Comparison of ENCODE assay signal across 9 cellular contexts in the genomic region with DNA sequence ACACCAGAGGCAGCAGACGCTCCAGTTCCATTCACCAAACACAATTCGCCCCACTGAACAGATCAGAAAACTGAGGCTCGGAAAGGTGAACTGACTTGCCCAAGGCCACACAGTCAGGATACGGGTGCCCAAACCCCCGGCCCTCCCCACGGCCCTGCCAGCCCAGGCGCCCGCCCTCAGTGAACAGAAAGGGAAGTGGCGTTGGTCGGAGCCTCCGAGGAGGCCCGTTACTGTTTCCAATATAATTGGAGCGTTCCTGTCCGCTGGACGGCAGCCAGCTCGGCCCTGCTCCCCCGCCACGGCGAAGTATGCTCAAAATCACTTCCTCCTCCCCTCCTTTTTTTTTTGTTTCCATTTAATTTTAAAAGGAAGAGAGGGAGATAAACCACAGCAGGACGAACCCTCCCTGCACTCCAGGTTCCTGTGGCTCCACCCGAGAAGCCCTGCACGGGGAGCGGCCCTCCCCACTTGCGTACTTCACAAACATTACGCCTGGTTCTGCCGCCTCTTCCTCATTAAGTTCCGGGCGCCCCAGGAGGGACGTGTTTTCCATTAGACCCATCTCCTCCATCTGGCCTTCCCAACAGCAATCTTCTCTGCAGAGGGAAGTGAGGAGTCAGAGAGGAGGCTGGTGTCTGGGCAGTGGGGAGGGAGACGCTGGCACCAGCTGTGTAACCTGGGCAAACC.
A peak's percentile ranks its signal among the peaks of the same experiment; 100 is the strongest.
DNase-seq lines count a peak whose midpoint lies in the region; ATAC-seq and TF ChIP-seq lines count a peak whose summit lies in the region.
"Had no signal": no experiment of that assay in that cellular context is flagged by ENCODE, and none has a peak within 500 bp of the region (broad histone marks: within the 10 kb centered on the region; RNA-seq: fewer than 3 reads in every experiment).

No MANE protein-coding gene starts in this region.

- peak; percentile 69 for DNase-seq in GM03348 (ENCODE audit: low spot score)
- peak; percentile 90 for DNase-seq in NCI-H748 (lab: John Stamatoyannopoulos, UW; ENCODE audit: unreplicated experiment)
- peak in 1 of 10 donors; percentile 51 for DNase-seq in dorsolateral prefrontal cortex
- peak; percentile 63 to 85 (median 77) for DNase-seq in mucosa of descending colon
- no peak for DNase-seq in activated CD4-positive, alpha-beta T cell treated with anti-CD3 and anti-CD28 coated beads for 1 hour

- no peak for TF ChIP-seq CTCF in dorsolateral prefrontal cortex (IDR thresholded peaks at IDR 0.05 in 54 of 56, conservative IDR thresholded peaks at IDR 0.05 in 2 of 56; ENCODE audit: low read depth in 1 of 56, partially characterized antibody in 56 of 56)
- TF ChIP-seq CTCF in mucosa of descending colon (IDR thresholded peaks at IDR 0.05), result no peak

- no peaks in the 10 kb centered on the region for H3K36me3 ChIP-seq in mucosa of descending colon (ENCODE audit: low read depth)
- H3K36me3 ChIP-seq: HAP-1 had no signal

- H3K27me3 ChIP-seq in dorsolateral prefrontal cortex, result no peaks in the 10 kb centered on the region

- no peaks in the 10 kb centered on the region for H3K9me3 ChIP-seq in mucosa of descending colon
- H3K9me3 ChIP-seq: HAP-1 had no signal

- peak; percentile 76 for ATAC-seq in mucosa of descending colon
- ATAC-seq in GM18505 (IDR thresholded peaks at IDR 0.05; ENCODE audit: unreplicated experiment), result no peak
- no peak for ATAC-seq in GM21825 (IDR thresholded peaks at IDR 0.05; ENCODE audit: unreplicated experiment)
- no peak for ATAC-seq in GM21717 (IDR thresholded peaks at IDR 0.05; ENCODE audit: unreplicated experiment)

- peak overlapping the region in 49 of 59 donors; percentile 9 to 94 (median 69) for H3K27ac ChIP-seq in dorsolateral prefrontal cortex

- intact Hi-C loops in dorsolateral prefrontal cortex (cut with DNase I) (no loop called here), mucosa of descending colon (cut with DNase I, micrococcal nuclease) (no loop called here)

- peak overlapping the region in 11 of 59 donors; percentile 5 to 30 (median 15) for H3K4me3 ChIP-seq in dorsolateral prefrontal cortex
- no peak overlapping the region for H3K4me3 ChIP-seq in mucosa of descending colon
- H3K4me3 ChIP-seq: HAP-1 had no signal

- TF ChIP-seq POLR2A in GM18505 (IDR thresholded peaks at IDR 0.05; ENCODE audit: borderline replicate concordance, extremely low read depth, insufficient read depth, insufficient read length), result no peak

- peaks cover 24% of the 10 kb centered on the region for H3K4me1 ChIP-seq in mucosa of descending colon (ENCODE audit: low read depth)
